Comparison of ENCODE assay signal across 1 cellular context in the genomic region with DNA sequence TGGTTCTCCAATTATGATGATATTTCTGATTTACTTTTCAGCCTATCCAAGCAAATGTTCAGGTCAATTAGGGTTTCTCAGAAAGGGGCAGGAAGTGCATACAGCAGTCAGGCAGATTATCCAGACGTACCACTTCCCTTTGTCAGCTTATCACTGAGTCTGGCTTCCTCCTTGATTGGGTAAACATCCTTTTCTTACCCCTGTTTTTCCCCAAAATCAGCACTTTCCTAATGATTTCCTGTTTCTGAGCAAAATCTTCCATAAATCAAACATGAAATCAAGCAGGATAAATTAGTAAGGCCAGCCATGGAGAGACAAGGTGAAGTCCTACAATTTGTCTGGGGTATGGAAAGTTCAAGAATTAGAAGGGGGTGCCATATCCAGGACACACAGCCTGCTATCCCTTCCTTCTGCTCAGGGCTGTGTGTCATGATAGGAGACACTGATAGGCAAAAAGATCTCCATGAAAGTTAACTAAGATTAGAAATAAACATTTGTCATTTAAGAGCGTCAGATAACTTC.
TF ChIP-seq lines count a peak whose summit lies in the region.

No MANE protein-coding gene starts in this region.

TF ChIP-seq in HepG2, 621 proteins besides CTCF, POLR2A, EP300 and RAD21:
- TF ChIP-seq GABPA (IDR thresholded peaks at IDR 0.05; ENCODE audit: low read depth, low read length) (no peak), GABPA (CRISPR knock-in tag; IDR thresholded peaks at IDR 0.05; ENCODE audit: low read depth) (peak; percentile 57), FOXP1 (IDR thresholded peaks at IDR 0.05) (no peak), FOXP1 (CRISPR knock-in tag; IDR thresholded peaks at IDR 0.05) (no peak)
TF ChIP-seq in HepG2: peak in this region for 1.
